Comparison of ENCODE assay signal across 20 cellular contexts in the genomic region with DNA sequence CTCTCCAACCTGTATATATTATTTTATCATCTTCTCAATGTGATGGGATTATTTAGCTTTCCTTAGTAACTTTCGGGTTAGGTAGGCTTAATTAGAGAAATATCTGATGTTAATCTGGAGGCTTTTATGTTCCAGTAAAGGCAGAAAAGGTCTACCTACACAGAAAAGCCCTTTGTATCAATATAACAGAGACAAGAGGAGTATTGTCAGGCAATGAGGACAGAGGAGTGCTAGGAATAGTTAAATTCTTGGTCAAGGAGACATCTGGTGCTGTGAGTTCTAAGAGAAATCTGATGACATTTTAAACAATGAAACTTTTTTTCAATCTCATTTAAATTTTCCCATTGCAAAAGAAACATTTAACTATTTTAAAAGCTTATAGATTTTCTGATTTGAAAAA. TPM values are rescaled to one million over a fixed set of nuclear protein-coding genes. Genes with fewer than 3 reads are reported as not detected.
"Had no signal": no experiment of that assay in that cellular context is flagged by ENCODE, and none has a peak within 500 bp of the region (broad histone marks: within the 10 kb centered on the region; RNA-seq: fewer than 3 reads in every experiment).

No MANE protein-coding gene starts in this region.

- H3K4me3 ChIP-seq: cardiac muscle cell, Peyer's patch, SJSA1 had no signal

- H3K4me1 ChIP-seq: Peyer's patch, SJSA1 had no signal

- H3K36me3 ChIP-seq: cardiac muscle cell, SJSA1 had no signal

- H3K27ac ChIP-seq: cardiac muscle cell, Peyer's patch, SJSA1 had no signal

- H3K36me3 Mint-ChIP-seq: brain had no signal

- H3K27me3 ChIP-seq: Peyer's patch, SJSA1 had no signal

- H3K27me3 Mint-ChIP-seq: activated CD4-positive, alpha-beta memory T cell treated with anti-CD3 and anti-CD28 coated beads for 36 hours; activated CD4-positive, alpha-beta T cell treated with anti-CD3 and anti-CD28 coated beads, Interleukin-2, amount 10 ng/mL, durations not matched to agents 7 days and 5 days; activated naive CD4-positive, alpha-beta T cell treated with anti-CD3 and anti-CD28 coated beads, Interleukin-2, amount 50 U/mL, for 24 hours; brain had no signal

- H3K9me3 ChIP-seq: Peyer's patch, SJSA1 had no signal

- H3K4me3 Mint-ChIP-seq: activated CD4-positive, alpha-beta memory T cell treated with anti-CD3 and anti-CD28 coated beads for 36 hours; activated CD4-positive, alpha-beta T cell treated with anti-CD3 and anti-CD28 coated beads, Interleukin-2, amount 10 ng/mL, durations not matched to agents 7 days and 5 days; activated naive CD4-positive, alpha-beta T cell treated with anti-CD3 and anti-CD28 coated beads, Interleukin-2, amount 50 U/mL, for 24 hours; brain had no signal

- H3K27ac Mint-ChIP-seq: activated CD4-positive, alpha-beta memory T cell treated with anti-CD3 and anti-CD28 coated beads for 36 hours; activated CD4-positive, alpha-beta T cell treated with anti-CD3 and anti-CD28 coated beads, Interleukin-2, amount 10 ng/mL, durations not matched to agents 7 days and 5 days; activated naive CD4-positive, alpha-beta T cell treated with anti-CD3 and anti-CD28 coated beads, Interleukin-2, amount 50 U/mL, for 24 hours; brain had no signal

- DNase-seq: activated CD4-positive, alpha-beta memory T cell treated with anti-CD3 and anti-CD28 coated beads for 36 hours; activated CD4-positive, alpha-beta T cell treated with anti-CD3 and anti-CD28 coated beads, Interleukin-2, amount 10 ng/mL, durations not matched to agents 7 days and 5 days; activated CD4-positive, CD25-positive, alpha-beta regulatory T cell; activated T-cell treated with anti-CD3 and anti-CD28 coated beads for 4 hours; amniotic stem cell; KG1; NCI-H1092 treated with DMSO at 0.1 percent for 48 hours; NCI-H1417 treated with DMSO at 0.1 percent for 48 hours; NCI-H1694; NCI-H2029 treated with DMSO at 0.1 percent for 48 hours; NCI-H510A treated with DMSO at 0.1 percent for 48 hours; NCI-H69; Peyer's patch; SHP77; T-helper 2 cell; T1000 had no signal

- H3K9me3 Mint-ChIP-seq: activated CD4-positive, alpha-beta memory T cell treated with anti-CD3 and anti-CD28 coated beads for 36 hours; activated naive CD4-positive, alpha-beta T cell treated with anti-CD3 and anti-CD28 coated beads, Interleukin-2, amount 50 U/mL, for 24 hours; brain had no signal

RNA-seq across cellular contexts. Expression of a gene that starts 36.1 kb away (rescaled TPM):
- total RNA-seq: cardiac muscle cell, SJSA1 had no signal
